In genomic region chr3:11915621-11916417, GRCh38 we compare ENCODE assay signal across 15 cellular contexts.
"Had no signal": no experiment of that assay in that cellular context is flagged by ENCODE, and none has a peak within 500 bp of the region (broad histone marks: within the 10 kb centered on the region; RNA-seq: fewer than 3 reads in every experiment).

No MANE protein-coding gene starts in this region.

- H3K27ac Mint-ChIP-seq: activated CD4-positive, alpha-beta T cell treated with anti-CD3 and anti-CD28 coated beads for 36 hours; activated naive CD8-positive, alpha-beta T cell; activated T-cell treated with anti-CD3 and anti-CD28 coated beads, Interleukin-2, amount 50 U/mL, for 24 hours; immature natural killer cell; natural killer cell had no signal

- H3K27me3 ChIP-seq: esophagus muscularis mucosa had no signal

- H3K4me1 ChIP-seq: esophagus muscularis mucosa had no signal

- H3K4me3 Mint-ChIP-seq: activated CD4-positive, alpha-beta T cell treated with anti-CD3 and anti-CD28 coated beads for 36 hours; activated naive CD8-positive, alpha-beta T cell; activated T-cell treated with anti-CD3 and anti-CD28 coated beads, Interleukin-2, amount 50 U/mL, for 24 hours; immature natural killer cell; natural killer cell had no signal

- H3K4me3 ChIP-seq: esophagus muscularis mucosa, thoracic aorta had no signal

- H3K27ac ChIP-seq: esophagus muscularis mucosa, thoracic aorta had no signal

- H3K36me3 ChIP-seq: esophagus muscularis mucosa, thoracic aorta had no signal

- H3K27me3 Mint-ChIP-seq: activated CD4-positive, alpha-beta T cell treated with anti-CD3 and anti-CD28 coated beads for 36 hours; activated T-cell treated with anti-CD3 and anti-CD28 coated beads, Interleukin-2, amount 50 U/mL, for 24 hours had no signal

- H3K9me3 Mint-ChIP-seq: activated T-cell treated with anti-CD3 and anti-CD28 coated beads, Interleukin-2, amount 50 U/mL, for 24 hours; immature natural killer cell; natural killer cell had no signal

- H3K36me3 Mint-ChIP-seq: activated naive CD8-positive, alpha-beta T cell; immature natural killer cell; natural killer cell had no signal

- H3K4me1 Mint-ChIP-seq: activated CD4-positive, alpha-beta T cell treated with anti-CD3 and anti-CD28 coated beads for 36 hours; immature natural killer cell; natural killer cell had no signal

- ATAC-seq: activated CD4-positive, alpha-beta T cell treated with anti-CD3 and anti-CD28 coated beads for 36 hours; left cardiac atrium; natural killer cell; stimulated activated naive CD8-positive, alpha-beta T cell treated with anti-CD3 and anti-CD28 coated beads, Interleukin-15, Interleukin-2, amounts not matched to agents 100 U/mL and 50 U/mL, for 24 hours had no signal

- DNase-seq: activated CD4-positive, alpha-beta T cell treated with anti-CD3 and anti-CD28 coated beads for 36 hours; activated gamma-delta T cell; activated T-cell treated with anti-CD3 and anti-CD28 coated beads, Interleukin-2, amount 50 U/mL, for 24 hours; amygdala; cerebellar nuclear complex; glutamatergic neuron; immature natural killer cell; left cardiac atrium; natural killer cell; stimulated activated CD4-positive, alpha-beta T cell treated with anti-CD3 and anti-CD28 coated beads, Interleukin-2, amount 100 ng/mL, for 48 hours; stimulated activated naive CD8-positive, alpha-beta T cell treated with anti-CD3 and anti-CD28 coated beads, Interleukin-15, Interleukin-2, amounts not matched to agents 100 U/mL and 50 U/mL, for 24 hours; T1000 had no signal
